In genomic region chr4:5865896-5866599, GRCh38 we compare ENCODE assay signal across 19 cellular contexts. TPM values are rescaled to one million over a fixed set of nuclear protein-coding genes. Genes with fewer than 3 reads are reported as not detected.
DNase-seq lines count a peak whose midpoint lies in the region; ATAC-seq and TF ChIP-seq lines count a peak whose summit lies in the region.
"Had no signal": no experiment of that assay in that cellular context is flagged by ENCODE, and none has a peak within 500 bp of the region (broad histone marks: within the 10 kb centered on the region; RNA-seq: fewer than 3 reads in every experiment).

No MANE protein-coding gene starts in this region.

- no peak overlapping the region for H4K91ac ChIP-seq in neuronal stem cell (ENCODE audit: low read depth, low read length, poor library complexity)

- WGBS in neuronal stem cell (ENCODE audit: extremely low coverage in 2 of 2, insufficient read length in 2 of 2, insufficient replicate concordance in 1 of 2), 2 donors, result no CpG with 5 or more reads among the region's 12 CpGs
- 71 to 80% (median 74%) methylated on average over 7 to 12 of the region's 12 CpGs for WGBS in adrenal gland, 4 donors

- H3K79me2 ChIP-seq in DND-41 (ENCODE audit: insufficient read depth, low read length), result no peaks in the 10 kb centered on the region

- peaks cover 45% of the 10 kb centered on the region for H3K4me1 Mint-ChIP-seq in activated T-helper 1 cell treated with anti-CD3 and anti-CD28 coated beads, Interleukin-12 subunit alpha, Interleukin-12 subunit beta, Interleukin-2, Interleukin-4 antibody, amounts not matched to agents 30 ng/mL and 10 ng/mL and 1 ng/mL, durations not matched to agents 14 hours and 24 hours and 36 hours (ENCODE audit: low read depth)

- H3K4me1 ChIP-seq in DND-41 (ENCODE audit: insufficient read depth, low read length) (peaks cover 14% of the 10 kb centered on the region), neuronal stem cell (ENCODE audit: control insufficient read depth in 2 of 2, insufficient read depth in 1 of 2, low read depth in 1 of 2, low read length in 2 of 2) (peaks cover 0 to 15% of the 10 kb centered on the region in 2 donors), adrenal gland (replicated peaks in 1 of 2) (peaks cover 0 to 7% of the 10 kb centered on the region in 2 donors)
- H3K4me1 ChIP-seq: upper lobe of right lung had no signal

- H3K18ac ChIP-seq in neuronal stem cell (ENCODE audit: low read length), result no peak overlapping the region

- H3K14ac ChIP-seq in neuronal stem cell (ENCODE audit: low read length), result no peak overlapping the region

- intact Hi-C loops in activated T-helper 1 cell treated with anti-CD3 and anti-CD28 coated beads, Interleukin-12 subunit alpha, Interleukin-12 subunit beta, Interleukin-2, Interleukin-4 antibody, amounts not matched to agents 30 ng/mL and 10 ng/mL and 1 ng/mL, durations not matched to agents 14 hours and 24 hours and 36 hours (cut with micrococcal nuclease), result loop anchor here (10.0 kb wide), 1 partner anchor 319 kb away; no protein-coding TSS in a partner anchor
- intact Hi-C loops in adrenal gland (cut with DNase I), result no loop called here

- H3K9ac ChIP-seq in DND-41 (ENCODE audit: low read depth, low read length) (no peak overlapping the region), neuronal stem cell (ENCODE audit: low read depth, low read length, poor library complexity) (no peak overlapping the region)

- no peak overlapping the region for H3K27ac ChIP-seq in DND-41 (ENCODE audit: low read length)
- no peak overlapping the region for H3K27ac ChIP-seq in neuronal stem cell (replicated peaks; ENCODE audit: low read length)
- no peak overlapping the region for H3K27ac ChIP-seq in adrenal gland
- H3K27ac ChIP-seq: 22Rv1, neutrophil, upper lobe of right lung had no signal

- H3K23ac ChIP-seq in neuronal stem cell (ENCODE audit: low read depth, low read length, poor library complexity), result no peak overlapping the region

- 0 out of 2 replicates have a peak overlapping the region, but pooled peaks have one; percentile 16 for H3K4me2 ChIP-seq in DND-41 (ENCODE audit: insufficient read depth, low read length)
- H3K4me2 ChIP-seq in neuronal stem cell (ENCODE audit: insufficient read depth, low read length, poor library complexity, severe bottlenecking), result no peak overlapping the region

- H3K27ac Mint-ChIP-seq in activated T-helper 1 cell treated with anti-CD3 and anti-CD28 coated beads, Interleukin-12 subunit alpha, Interleukin-12 subunit beta, Interleukin-2, Interleukin-4 antibody, amounts not matched to agents 30 ng/mL and 10 ng/mL and 1 ng/mL, durations not matched to agents 14 hours and 24 hours and 36 hours, result no peak overlapping the region

- no peak overlapping the region for H3K4ac ChIP-seq in neuronal stem cell (ENCODE audit: low read length)

- H3K4me3 ChIP-seq in DND-41 (ENCODE audit: low read depth in 1 of 2, low read length in 2 of 2), result no peak overlapping the region
- no peak overlapping the region for H3K4me3 ChIP-seq in neuronal stem cell (ENCODE audit: low read length in 2 of 2)
- no peak overlapping the region for H3K4me3 ChIP-seq in adrenal gland
- H3K4me3 ChIP-seq: upper lobe of right lung had no signal

- H3K9me3 Mint-ChIP-seq in activated T-helper 1 cell treated with anti-CD3 and anti-CD28 coated beads, Interleukin-12 subunit alpha, Interleukin-12 subunit beta, Interleukin-2, Interleukin-4 antibody, amounts not matched to agents 30 ng/mL and 10 ng/mL and 1 ng/mL, durations not matched to agents 14 hours and 24 hours and 36 hours, result no peaks in the 10 kb centered on the region

- no peak overlapping the region for H2BK5ac ChIP-seq in neuronal stem cell (ENCODE audit: low read length)

- H4K8ac ChIP-seq in neuronal stem cell (ENCODE audit: low read depth, low read length), result no peak overlapping the region

- H3K27me3 ChIP-seq in DND-41 (ENCODE audit: insufficient read depth, low read length, poor library complexity) (no peaks in the 10 kb centered on the region), neuronal stem cell (ENCODE audit: control insufficient read depth in 3 of 3, insufficient read depth in 3 of 3, low read depth in 1 of 3, low read length in 3 of 3) (no peaks in the 10 kb centered on the region), adrenal gland (peaks cover under 1% of the 10 kb centered on the region)

- H3K27me3 Mint-ChIP-seq in activated T-helper 1 cell treated with anti-CD3 and anti-CD28 coated beads, Interleukin-12 subunit alpha, Interleukin-12 subunit beta, Interleukin-2, Interleukin-4 antibody, amounts not matched to agents 30 ng/mL and 10 ng/mL and 1 ng/mL, durations not matched to agents 14 hours and 24 hours and 36 hours (ENCODE audit: insufficient read depth), result peaks cover 3% of the 10 kb centered on the region

- H3K36me3 ChIP-seq in DND-41 (ENCODE audit: insufficient read depth, low read length) (no peaks in the 10 kb centered on the region), neuronal stem cell (replicated peaks in 1 of 2; ENCODE audit: control insufficient read depth in 2 of 2, insufficient read depth in 2 of 2, low read length in 2 of 2) (peaks cover 29 to 91% of the 10 kb centered on the region in 2 donors), adrenal gland (replicated peaks in 1 of 2) (no peaks in the 10 kb centered on the region)
- H3K36me3 ChIP-seq: neutrophil, upper lobe of right lung had no signal

- H4K20me1 ChIP-seq in DND-41 (ENCODE audit: insufficient read depth, low read length), result peaks cover 3% of the 10 kb centered on the region; the same call in 1 of the 2 replicates

- DNase-seq in DMS 273 (lab: John Stamatoyannopoulos, UW; ENCODE audit: unreplicated experiment) (peak; percentile 14), DMS 273 treated with DMSO at 0.1 percent for 48 hours (lab: John Stamatoyannopoulos, UW) (no peak), DND-41 (peak; percentile 27), MV-4-11 (lab: John Stamatoyannopoulos, UW) (peak; percentile 28), neuronal stem cell (ENCODE audit: low spot score) (no peak), activated gamma-delta T cell treated with Interleukin-2 at 50 U/mL for 16 hours (no peak), adrenal gland (no peak)
- DNase-seq in activated T-helper 1 cell treated with anti-CD3 and anti-CD28 coated beads, Interleukin-12 subunit alpha, Interleukin-12 subunit beta, Interleukin-2, Interleukin-4 antibody, amounts not matched to agents 30 ng/mL and 10 ng/mL and 1 ng/mL, durations not matched to agents 14 hours and 24 hours and 36 hours (ENCODE audit: low spot score), result peak; percentile 29
- DNase-seq: activated CD4-positive, alpha-beta T cell treated with anti-CD3 and anti-CD28 coated beads for 1 hour; activated T-cell treated with anti-CD3 and anti-CD28 coated beads, Interleukin-2, amount 50 U/mL, for 48 hours; C1 segment of cervical spinal cord; foreskin fibroblast; NCI-H1694; stimulated activated naive CD4-positive, alpha-beta T cell; upper lobe of right lung had no signal

- peaks cover 5% of the 10 kb centered on the region for H3K79me1 ChIP-seq in neuronal stem cell (ENCODE audit: low read depth, low read length)

- no peak overlapping the region for H3K4me3 Mint-ChIP-seq in activated T-helper 1 cell treated with anti-CD3 and anti-CD28 coated beads, Interleukin-12 subunit alpha, Interleukin-12 subunit beta, Interleukin-2, Interleukin-4 antibody, amounts not matched to agents 30 ng/mL and 10 ng/mL and 1 ng/mL, durations not matched to agents 14 hours and 24 hours and 36 hours

- no peak overlapping the region for H2BK120ac ChIP-seq in neuronal stem cell (ENCODE audit: low read depth, low read length)

- H2BK15ac ChIP-seq in neuronal stem cell (ENCODE audit: low read length), result no peak overlapping the region

- H2AFZ ChIP-seq in DND-41 (ENCODE audit: low read depth, low read length) (no peak overlapping the region), neuronal stem cell (ENCODE audit: low read length) (no peak overlapping the region)

- no peak for TF ChIP-seq POLR2A in adrenal gland (IDR thresholded peaks at IDR 0.05)

- no peak overlapping the region for H2AK5ac ChIP-seq in neuronal stem cell (ENCODE audit: low read depth, low read length)

- TF ChIP-seq CTCF in DND-41 (IDR thresholded peaks at IDR 0.05; ENCODE audit: borderline replicate concordance, extremely low read depth, low read length, poor library complexity, severe bottlenecking) (no peak), adrenal gland (IDR thresholded peaks at IDR 0.05) (no peak)

- H3K36me3 Mint-ChIP-seq in activated T-helper 1 cell treated with anti-CD3 and anti-CD28 coated beads, Interleukin-12 subunit alpha, Interleukin-12 subunit beta, Interleukin-2, Interleukin-4 antibody, amounts not matched to agents 30 ng/mL and 10 ng/mL and 1 ng/mL, durations not matched to agents 14 hours and 24 hours and 36 hours (ENCODE audit: low read depth), result no peaks in the 10 kb centered on the region

- peak; percentile 62; the same call in 2 of the 3 replicates for ATAC-seq in DND-41 (ENCODE audit: insufficient read depth, low read depth)
- ATAC-seq: Right ventricle myocardium inferior, upper lobe of right lung had no signal

- H2BK12ac ChIP-seq in neuronal stem cell (ENCODE audit: low read length), result no peak overlapping the region

- no peaks in the 10 kb centered on the region for H3K9me3 ChIP-seq in DND-41 (ENCODE audit: insufficient read depth, low read length, severe bottlenecking)
- H3K9me3 ChIP-seq in neuronal stem cell (replicated peaks in 1 of 2; ENCODE audit: control insufficient read depth in 2 of 2, insufficient read depth in 1 of 2, low read depth in 1 of 2, low read length in 2 of 2), result peaks cover 0 to 1% of the 10 kb centered on the region in 2 donors
- no peaks in the 10 kb centered on the region for H3K9me3 ChIP-seq in adrenal gland (replicated peaks in 1 of 3)
- H3K9me3 ChIP-seq: neutrophil, upper lobe of right lung had no signal

RNA-seq across cellular contexts. Expression of gene CRMP1, which starts 26.8 kb away (rescaled TPM):
- not detected in 2 replicates for total RNA-seq in activated T-helper 1 cell treated with anti-CD3 and anti-CD28 coated beads, Interleukin-12 subunit alpha, Interleukin-12 subunit beta, Interleukin-2, Interleukin-4 antibody, amounts not matched to agents 30 ng/mL and 10 ng/mL and 1 ng/mL, durations not matched to agents 14 hours and 24 hours and 36 hours
- polyA plus RNA-seq in neuronal stem cell (2013, experiment 1 of 2), result 122 TPM
- polyA plus RNA-seq in neuronal stem cell (2013, experiment 2 of 2), result 121 TPM
- 1 to 10 TPM in 4 of 8 donors, under 1 TPM in 4; 0.18 to 10.0 (median 1.0) TPM for total RNA-seq in adrenal gland
- polyA plus RNA-seq in adrenal gland, result 1 to 10 TPM; 4.8 to 9.3 (median 8.4) TPM
- total RNA-seq: endothelial cell of umbilical vein had no signal

Comparison
In these comparisons a context has a peak if more than half of its experiments do, and no peak if none do; other contexts are left out.
1. DNase-seq: peak in DMS 273 (single experiment), DND-41 (single experiment), MV-4-11 (single experiment) and activated T-helper 1 cell treated with anti-CD3 and anti-CD28 coated beads, Interleukin-12 subunit alpha, Interleukin-12 subunit beta, Interleukin-2, Interleukin-4 antibody, amounts not matched to agents 30 ng/mL and 10 ng/mL and 1 ng/mL, durations not matched to agents 14 hours and 24 hours and 36 hours (single experiment); none in DMS 273 treated with DMSO at 0.1 percent for 48 hours (single experiment), neuronal stem cell (single experiment), activated gamma-delta T cell treated with Interleukin-2 at 50 U/mL for 16 hours (single experiment) and adrenal gland (0 of 7).